In genomic region chr7:105831824-105832535, GRCh38 we compare ENCODE assay signal across 1 cellular context.
TF ChIP-seq lines count a peak whose summit lies in the region.

No MANE protein-coding gene starts in this region.

TF ChIP-seq in endothelial cell of umbilical vein, 7 proteins besides CTCF, POLR2A, EP300 and RAD21:
- TF ChIP-seq EZH2 (IDR thresholded peaks at IDR 0.05; ENCODE audit: borderline replicate concordance, low read depth, low read length, severe bottlenecking) (no peak), JUN (IDR thresholded peaks at IDR 0.05; ENCODE audit: borderline replicate concordance, insufficient read depth, insufficient read length, low read depth) (no peak), MAX (IDR thresholded peaks at IDR 0.05; ENCODE audit: insufficient read depth, insufficient read length) (peak; percentile 19), FOS (IDR thresholded peaks at IDR 0.05; ENCODE audit: borderline replicate concordance, insufficient read depth, low read length) (no peak)
